Comparison of ENCODE assay signal across 1 cellular context in genomic region chr4:38805530-38806145, GRCh38.
TF ChIP-seq lines count a peak whose summit lies in the region.

No MANE protein-coding gene starts in this region.

TF ChIP-seq in GM23338, 12 proteins besides CTCF, POLR2A, EP300 and RAD21 (continued from another document):
- TF ChIP-seq REST (IDR thresholded peaks at IDR 0.05; ENCODE audit: unreplicated experiment) (no peak), POLR2AphosphoS5 (IDR thresholded peaks at IDR 0.05; ENCODE audit: low read depth) (no peak), ZNF114 (CRISPR knock-in tag; IDR thresholded peaks at IDR 0.05) (no peak), CREB1 (CRISPR knock-in tag; IDR thresholded peaks at IDR 0.05; ENCODE audit: low read depth) (no peak), EZH2phosphoT487 (IDR thresholded peaks at IDR 0.05; ENCODE audit: unreplicated experiment) (no peak), NANOG (IDR thresholded peaks at IDR 0.05; ENCODE audit: borderline replicate concordance) (no peak), ZNF331 (CRISPR knock-in tag; IDR thresholded peaks at IDR 0.05; ENCODE audit: low read depth) (no peak), JUNB (IDR thresholded peaks at IDR 0.05; ENCODE audit: unreplicated experiment) (no peak), EZH2 (IDR thresholded peaks at IDR 0.05; ENCODE audit: low read depth, unreplicated experiment) (no peak)
- TF ChIP-seq, protein P1, sequence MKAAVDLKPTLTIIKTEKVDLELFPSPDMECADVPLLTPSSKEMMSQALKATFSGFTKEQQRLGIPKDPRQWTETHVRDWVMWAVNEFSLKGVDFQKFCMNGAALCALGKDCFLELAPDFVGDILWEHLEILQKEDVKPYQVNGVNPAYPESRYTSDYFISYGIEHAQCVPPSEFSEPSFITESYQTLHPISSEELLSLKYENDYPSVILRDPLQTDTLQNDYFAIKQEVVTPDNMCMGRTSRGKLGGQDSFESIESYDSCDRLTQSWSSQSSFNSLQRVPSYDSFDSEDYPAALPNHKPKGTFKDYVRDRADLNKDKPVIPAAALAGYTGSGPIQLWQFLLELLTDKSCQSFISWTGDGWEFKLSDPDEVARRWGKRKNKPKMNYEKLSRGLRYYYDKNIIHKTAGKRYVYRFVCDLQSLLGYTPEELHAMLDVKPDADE (IDR thresholded peaks at IDR 0.05) = no peak
